ENCODE assay signal across 1 cellular context in genomic region chr6:26065952-26066380, GRCh38.
TF ChIP-seq lines count a peak whose summit lies in the region.

No MANE protein-coding gene starts in this region.

TF ChIP-seq in K562, 482 proteins besides CTCF, POLR2A, EP300 and RAD21 (continued from another document and continues in another):
- TF ChIP-seq PKNOX1 (IDR thresholded peaks at IDR 0.05): peak; percentile 39; the same call in 1 of the 2 replicates
- TF ChIP-seq ZNF133 (CRISPR knock-in tag; IDR thresholded peaks at IDR 0.05): no peak
- 0 out of 2 replicates have a peak, but pooled peaks have one; percentile 26 for TF ChIP-seq NR2C1 (IDR thresholded peaks at IDR 0.05)
- TF ChIP-seq NR2C1 (tag; IDR thresholded peaks at IDR 0.05): no peak
- TF ChIP-seq TRIM24 (IDR thresholded peaks at IDR 0.05): no peak
- TF ChIP-seq CUX1 (CRISPR knock-in tag; IDR thresholded peaks at IDR 0.05): no peak
- no peak for TF ChIP-seq RNF2 (IDR thresholded peaks at IDR 0.05)
- TF ChIP-seq TAF1 (IDR thresholded peaks at IDR 0.05; ENCODE audit: control insufficient read depth, extremely low read depth, insufficient read depth, low read length, severe bottlenecking): no peak
- TF ChIP-seq SNIP1 (IDR thresholded peaks at IDR 0.05; ENCODE audit: low read depth): no peak
- peak; percentile 6; the same call in 1 of the 2 replicates for TF ChIP-seq RFX1 (IDR thresholded peaks at IDR 0.05)
- no peak for TF ChIP-seq KLF10 (CRISPR knock-in tag; IDR thresholded peaks at IDR 0.05)
- no peak for TF ChIP-seq MXD1 (CRISPR knock-in tag; IDR thresholded peaks at IDR 0.05; ENCODE audit: borderline replicate concordance, poor library complexity, severe bottlenecking)
- TF ChIP-seq NFIC (IDR thresholded peaks at IDR 0.05): no peak
- peak; percentile 71 for TF ChIP-seq HMBOX1 (IDR thresholded peaks at IDR 0.05)
- peak; percentile 66; the same call in 1 of the 2 replicates for TF ChIP-seq RB1 (IDR thresholded peaks at IDR 0.05; ENCODE audit: low read depth)
- no peak for TF ChIP-seq CTBP1 (IDR thresholded peaks at IDR 0.05; ENCODE audit: borderline replicate concordance)
- TF ChIP-seq MAZ (CRISPR knock-in tag; conservative IDR thresholded peaks at IDR 0.05 in 1 of 2, IDR thresholded peaks at IDR 0.05 in 1 of 2): peak in 1 of 2 experiments; percentile 74; a peak in 2 of 4 replicates
- TF ChIP-seq MAFF (IDR thresholded peaks at IDR 0.05; ENCODE audit: low read length): peak; percentile 90
- no peak for TF ChIP-seq CTCFL (IDR thresholded peaks at IDR 0.05; ENCODE audit: borderline replicate concordance, insufficient read depth, low read depth, low read length, poor library complexity, severe bottlenecking)
- no peak for TF ChIP-seq MCM2 (IDR thresholded peaks at IDR 0.05; ENCODE audit: low read depth)
- no peak for TF ChIP-seq SMAD3 (CRISPR knock-in tag; conservative IDR thresholded peaks at IDR 0.05)
- no peak for TF ChIP-seq BCOR (IDR thresholded peaks at IDR 0.05)
- peak; percentile 99 for TF ChIP-seq ARID3A (IDR thresholded peaks at IDR 0.05; ENCODE audit: borderline replicate concordance, low read depth, low read length)
- TF ChIP-seq TFE3 (CRISPR knock-in tag; IDR thresholded peaks at IDR 0.05): no peak
- TF ChIP-seq SRF (CRISPR knock-in tag; IDR thresholded peaks at IDR 0.05): peak in 1 of 2 experiments; percentile 70; a peak in 2 of 4 replicates
- TF ChIP-seq ILF3 (IDR thresholded peaks at IDR 0.05; ENCODE audit: borderline replicate concordance): peak; percentile 12; the same call in 1 of the 2 replicates
- 0 out of 2 replicates have a peak, but pooled peaks have one; percentile 45 for TF ChIP-seq KLF16 (IDR thresholded peaks at IDR 0.05)
- peak; percentile 97 for TF ChIP-seq DEAF1 (CRISPR knock-in tag; IDR thresholded peaks at IDR 0.05)
- TF ChIP-seq ATF2 (CRISPR knock-in tag; IDR thresholded peaks at IDR 0.05): no peak
- no peak for TF ChIP-seq TCF7 (IDR thresholded peaks at IDR 0.05; ENCODE audit: borderline replicate concordance)
- TF ChIP-seq ETV5 (CRISPR knock-in tag; IDR thresholded peaks at IDR 0.05; ENCODE audit: low read depth): no peak
- TF ChIP-seq PCBP1 (IDR thresholded peaks at IDR 0.05; ENCODE audit: low read depth, low read length, poor library complexity, severe bottlenecking): no peak
- TF ChIP-seq MAFG (tag; conservative IDR thresholded peaks at IDR 0.05): peak; percentile 97
- TF ChIP-seq RCOR1 (IDR thresholded peaks at IDR 0.05; ENCODE audit: borderline replicate concordance in 1 of 2, low read depth in 2 of 2, low read length in 2 of 2): peak in 1 of 2 experiments; percentile 63; a peak in 1 of 4 replicates
- TF ChIP-seq TSHZ1 (CRISPR knock-in tag; IDR thresholded peaks at IDR 0.05): no peak
- TF ChIP-seq GABPA (tag; conservative IDR thresholded peaks at IDR 0.05; ENCODE audit: low read depth): no peak
- no peak for TF ChIP-seq HDAC1 (IDR thresholded peaks at IDR 0.05)
- peak; percentile 86 for TF ChIP-seq GATAD2B (IDR thresholded peaks at IDR 0.05; ENCODE audit: borderline replicate concordance)
